In the genomic region with DNA sequence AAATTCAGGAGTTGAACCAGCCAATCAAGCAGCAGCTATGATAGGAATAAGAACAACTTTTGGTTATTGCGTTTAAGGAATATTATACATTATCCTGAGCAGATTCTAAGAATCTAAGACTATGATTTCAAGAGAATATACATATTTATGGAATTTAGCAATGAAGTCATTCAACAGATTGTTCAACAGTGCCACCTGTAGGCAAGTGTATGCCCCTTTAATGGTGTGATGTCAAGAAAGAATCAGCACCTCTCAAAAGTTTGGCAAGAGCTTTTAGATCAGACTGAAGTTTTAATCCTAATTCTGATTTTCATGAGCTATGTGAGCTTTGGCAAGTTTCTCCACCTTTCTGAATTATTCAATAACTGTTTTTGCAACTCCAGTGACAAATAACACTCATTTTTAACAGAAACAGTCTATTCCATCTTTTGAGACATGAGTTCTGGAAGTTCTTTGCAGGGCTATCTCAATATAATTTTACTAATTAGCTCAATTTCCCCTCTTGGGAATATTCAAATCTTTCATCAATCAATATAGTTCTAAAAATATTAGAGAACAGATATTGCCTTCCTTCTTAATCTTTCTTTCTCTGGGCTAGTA, we compare ENCODE assay signal across 11 cellular contexts.
DNase-seq lines count a peak whose midpoint lies in the region; ATAC-seq and TF ChIP-seq lines count a peak whose summit lies in the region.
"Had no signal": no experiment of that assay in that cellular context is flagged by ENCODE, and none has a peak within 500 bp of the region (broad histone marks: within the 10 kb centered on the region; RNA-seq: fewer than 3 reads in every experiment).

No MANE protein-coding gene starts in this region.

- H3K27ac ChIP-seq in KMS-11 (no peak overlapping the region), SU-DHL-6 (ENCODE audit: low read depth, low read length) (no peak overlapping the region), heart left ventricle (no peak overlapping the region)
- H3K27ac ChIP-seq: suprapubic skin had no signal

- peak; percentile 53 for ATAC-seq in left lobe of liver
- ATAC-seq in heart left ventricle: no peak

- TF ChIP-seq POLR2A in heart left ventricle (IDR thresholded peaks at IDR 0.05): no peak

- no peaks in the 10 kb centered on the region for H3F3A ChIP-seq in SU-DHL-6 (ENCODE audit: insufficient read depth)

- no peak overlapping the region for H3K27ac Mint-ChIP-seq in activated CD4-positive, alpha-beta memory T cell treated with anti-CD3 and anti-CD28 coated beads for 36 hours

- DNase-seq in DMS 273 treated with DMSO at 0.1 percent for 48 hours (lab: John Stamatoyannopoulos, UW) (peak; percentile 10), left lobe of liver (ENCODE audit: low spot score) (no peak), AG08396 (ENCODE audit: low spot score) (no peak), heart left ventricle (no peak)
- no peak for DNase-seq in activated CD4-positive, alpha-beta memory T cell treated with anti-CD3 and anti-CD28 coated beads for 36 hours
- no peak for DNase-seq in activated CD4-positive, alpha-beta T cell treated with anti-CD3 and anti-CD28 coated beads, Interleukin-2, amount 50 U/mL, for 48 hours
- DNase-seq: amniotic stem cell, IMR-90 had no signal

- CTCF ChIA-PET in activated CD4-positive, alpha-beta memory T cell treated with anti-CD3 and anti-CD28 coated beads for 36 hours (lab: Charles Lee): interaction anchor here (0.6 kb wide), 1 partner anchor 176 kb away, joined by 3 read pairs; no protein-coding TSS in a partner anchor

- H3K9me3 Mint-ChIP-seq in activated CD4-positive, alpha-beta memory T cell treated with anti-CD3 and anti-CD28 coated beads for 36 hours: peaks cover 12% of the 10 kb centered on the region

- H3K9ac ChIP-seq in KMS-11 (no peak overlapping the region), SU-DHL-6 (ENCODE audit: low read length) (no peak overlapping the region)

- H3K9me3 ChIP-seq in SU-DHL-6 (ENCODE audit: insufficient read depth, low read length) (no peaks in the 10 kb centered on the region), heart left ventricle (peaks cover 0 to 15% (median 0%) of the 10 kb centered on the region in 12 donors)

- H3K4me2 ChIP-seq in KMS-11 (no peak overlapping the region), SU-DHL-6 (ENCODE audit: low read depth, low read length, poor library complexity, severe bottlenecking) (no peak overlapping the region)

- no peaks in the 10 kb centered on the region for H3K4me1 Mint-ChIP-seq in activated CD4-positive, alpha-beta memory T cell treated with anti-CD3 and anti-CD28 coated beads for 36 hours (ENCODE audit: low read depth)

- no peaks in the 10 kb centered on the region for H3K36me3 ChIP-seq in KMS-11 (ENCODE audit: insufficient read depth)
- no peaks in the 10 kb centered on the region for H3K36me3 ChIP-seq in SU-DHL-6 (ENCODE audit: low read length)
- H3K36me3 ChIP-seq in heart left ventricle: no peaks in the 10 kb centered on the region
- H3K36me3 ChIP-seq: suprapubic skin had no signal

- H3K27me3 ChIP-seq in KMS-11 (ENCODE audit: insufficient read depth, low read depth): no peaks in the 10 kb centered on the region
- H3K27me3 ChIP-seq in SU-DHL-6 (ENCODE audit: low read length): no peaks in the 10 kb centered on the region
- H3K27me3 ChIP-seq in heart left ventricle: no peaks in the 10 kb centered on the region
- H3K27me3 ChIP-seq: suprapubic skin had no signal

- no peaks in the 10 kb centered on the region for H3K79me2 ChIP-seq in KMS-11 (ENCODE audit: insufficient read depth, low read depth)
- no peaks in the 10 kb centered on the region for H3K79me2 ChIP-seq in SU-DHL-6 (ENCODE audit: insufficient read depth, low read length)

- H3K4me3 ChIP-seq in KMS-11 (IDR thresholded peaks at IDR 0.05; ENCODE audit: insufficient read depth, low read depth, low read length): no peak overlapping the region
- H3K4me3 ChIP-seq in SU-DHL-6 (ENCODE audit: insufficient read depth, low read length, poor library complexity, severe bottlenecking): no peak overlapping the region
- H3K4me3 ChIP-seq in heart left ventricle: no peak overlapping the region
- H3K4me3 ChIP-seq: suprapubic skin had no signal

- no peaks in the 10 kb centered on the region for H3K9me2 ChIP-seq in SU-DHL-6 (replicated peaks; ENCODE audit: insufficient read depth, low read length)

- TF ChIP-seq CTCF in KMS-11 (conservative IDR thresholded peaks at IDR 0.05; ENCODE audit: low read depth, low read length) (peak; percentile 74), SU-DHL-6 (IDR thresholded peaks at IDR 0.05; ENCODE audit: insufficient read depth, low read length, poor library complexity, severe bottlenecking) (peak; percentile 36), heart left ventricle (IDR thresholded peaks at IDR 0.05) (no peak)

- H2AFZ ChIP-seq in KMS-11 (ENCODE audit: low read depth): no peak overlapping the region
- H2AFZ ChIP-seq in SU-DHL-6 (ENCODE audit: low read depth, low read length, severe bottlenecking): no peak overlapping the region

- H3K4me1 ChIP-seq in KMS-11 (ENCODE audit: low read depth, poor library complexity, severe bottlenecking) (no peaks in the 10 kb centered on the region), heart left ventricle (no peaks in the 10 kb centered on the region)
- H3K4me1 ChIP-seq: suprapubic skin had no signal

- H3K27me3 Mint-ChIP-seq in activated CD4-positive, alpha-beta memory T cell treated with anti-CD3 and anti-CD28 coated beads for 36 hours: no peaks in the 10 kb centered on the region

- no peak overlapping the region for H3K4me3 Mint-ChIP-seq in activated CD4-positive, alpha-beta memory T cell treated with anti-CD3 and anti-CD28 coated beads for 36 hours

- WGBS in heart left ventricle, 4 donors: 45 to 57% (median 47%) methylated on average over 1 of the region's 1 CpG

- H3K36me3 Mint-ChIP-seq in activated CD4-positive, alpha-beta memory T cell treated with anti-CD3 and anti-CD28 coated beads for 36 hours: no peaks in the 10 kb centered on the region

- POLR2A ChIA-PET in activated CD4-positive, alpha-beta memory T cell treated with anti-CD3 and anti-CD28 coated beads for 36 hours (lab: Charles Lee): no interaction called here

- H4K20me1 ChIP-seq in KMS-11 (ENCODE audit: insufficient read depth) (no peaks in the 10 kb centered on the region), SU-DHL-6 (ENCODE audit: low read depth, low read length) (no peaks in the 10 kb centered on the region)

- intact Hi-C loops in activated CD4-positive, alpha-beta memory T cell treated with anti-CD3 and anti-CD28 coated beads for 36 hours (cut with micrococcal nuclease): no loop called here
- intact Hi-C loops in heart left ventricle (cut with DNase I): no loop called here

Comparison
In these comparisons a context has a peak if more than half of its experiments do, and no peak if none do; other contexts are left out.
1. CTCF ChIP-seq: peak in KMS-11 (single experiment) and SU-DHL-6 (single experiment); none in heart left ventricle (0 of 12).